ENCODE assay signal across 21 cellular contexts in genomic region chr14:72906879-72907278, GRCh38. TPM values are rescaled to one million over a fixed set of nuclear protein-coding genes. Genes with fewer than 3 reads are reported as not detected.
DNase-seq lines count a peak whose midpoint lies in the region; ATAC-seq, FAIRE-seq and TF ChIP-seq lines count a peak whose summit lies in the region.
"Had no signal": no experiment of that assay in that cellular context is flagged by ENCODE, and none has a peak within 500 bp of the region (broad histone marks: within the 10 kb centered on the region; RNA-seq: fewer than 3 reads in every experiment).

No MANE protein-coding gene starts in this region.

- BruUV-seq in IMR-90 (replicated peaks; lab: Mats Ljungman, UMichigan) (no TSS peak), K562 (replicated peaks; lab: Mats Ljungman, UMichigan) (no TSS peak)

- POLR2A ChIA-PET in IMR-90 (lab: Charles Lee; ENCODE audit: unreplicated experiment): no interaction called here
- POLR2A ChIA-PET in K562 (lab: Yijun Ruan, JAX): no interaction called here

- H3K9me1 ChIP-seq in IMR-90 (ENCODE audit: insufficient read depth, low read length) (peaks cover 11% of the 10 kb centered on the region; the same call in 1 of the 2 replicates), K562 (ENCODE audit: control insufficient read depth, insufficient read depth, low read length) (no peaks in the 10 kb centered on the region)

- FAIRE-seq in K562 (lab: Jason Lieb, UNC): no peak
- no peak for FAIRE-seq in pancreas (lab: Jason Lieb, UNC)

- peak overlapping the region; percentile 86 for H4K91ac ChIP-seq in IMR-90 (ENCODE audit: insufficient read depth, low read depth, low read length)

- TF ChIP-seq CTCF in IMR-90 (conservative IDR thresholded peaks at IDR 0.05; ENCODE audit: low read depth, low read length) (no peak), K562 (IDR thresholded peaks at IDR 0.05 in 2 of 3, conservative IDR thresholded peaks at IDR 0.05 in 1 of 3; ENCODE audit: insufficient read depth in 2 of 3, low read depth in 1 of 3, low read length in 3 of 3) (no peak), smooth muscle cell (IDR thresholded peaks at IDR 0.05; ENCODE audit: borderline replicate concordance, insufficient read depth, poor library complexity, severe bottlenecking) (no peak), pancreas (IDR thresholded peaks at IDR 0.05) (no peak)

- H3K27me3 Mint-ChIP-seq in T-helper 1 cell treated with Interleukin-12 subunit alpha and Interleukin-12 subunit beta and Interleukin-4 antibody, amounts not matched to agents 30 μg/mL and 1 μg/mL, for 36 hours (ENCODE audit: low read depth): peaks cover 19% of the 10 kb centered on the region

- no peaks in the 10 kb centered on the region for H3K9me3 Mint-ChIP-seq in T-helper 1 cell treated with Interleukin-12 subunit alpha and Interleukin-12 subunit beta and Interleukin-4 antibody, amounts not matched to agents 30 μg/mL and 1 μg/mL, for 36 hours
- H3K9me3 Mint-ChIP-seq: activated T-cell treated with anti-CD3 and anti-CD28 coated beads, Interleukin-2, amount 50 U/mL, for 4 hours; stimulated activated effector memory CD8-positive, alpha-beta T cell treated with anti-CD3 and anti-CD28 coated beads, Interleukin-12 subunit alpha, Interleukin-12 subunit beta, amount 100 ng/mL, for 72 hours; T-helper 2 cell treated with Interferon-gamma antibody and Interleukin-4, amounts not matched to agents 5 μg/mL and 100 μg/mL, for 36 hours had no signal

- H4K20me1 ChIP-seq in IMR-90 (ENCODE audit: insufficient read depth, low read length) (no peaks in the 10 kb centered on the region), K562 (replicated peaks; ENCODE audit: control insufficient read depth, insufficient read depth, low read length) (no peaks in the 10 kb centered on the region), smooth muscle cell (ENCODE audit: low read depth) (no peaks in the 10 kb centered on the region)

- H3K4ac ChIP-seq in IMR-90 (ENCODE audit: low read depth, low read length): peak overlapping the region; percentile 66

- peak overlapping the region; percentile 51 for H3K23ac ChIP-seq in IMR-90 (ENCODE audit: low read depth, low read length)

- TF ChIP-seq RAD21 in IMR-90 (IDR thresholded peaks at IDR 0.05; ENCODE audit: low read length) (no peak), K562 (CRISPR knock-in tag; conservative IDR thresholded peaks at IDR 0.05 in 1 of 2, IDR thresholded peaks at IDR 0.05 in 1 of 2) (no peak)

- H3K79me1 ChIP-seq in IMR-90 (ENCODE audit: low read depth in 1 of 2, low read length in 2 of 2): no peaks in the 10 kb centered on the region

- H2AK9ac ChIP-seq in IMR-90 (replicated peaks; ENCODE audit: low read depth, low read length, poor library complexity): peak overlapping the region; percentile 86

- no peaks in the 10 kb centered on the region for H3K9me3 ChIP-seq in IMR-90 (ENCODE audit: control insufficient read depth, insufficient read depth, low read length)
- H3K9me3 ChIP-seq in K562 (replicated peaks; ENCODE audit: control insufficient read depth, insufficient read depth, low read depth, low read length): no peaks in the 10 kb centered on the region
- H3K9me3 ChIP-seq in smooth muscle cell (replicated peaks; ENCODE audit: low read depth): no peaks in the 10 kb centered on the region
- no peaks in the 10 kb centered on the region for H3K9me3 ChIP-seq in pancreas
- H3K9me3 ChIP-seq: ovary, tibial artery had no signal

- CTCF ChIA-PET in IMR-90 (lab: Yijun Ruan, JAX) (interaction anchor here (3.7 kb wide), 1 partner anchor 391 kb away, joined by 60 read pairs; no protein-coding TSS in a partner anchor), K562 (lab: Yijun Ruan, JAX; ENCODE audit: low intra/inter-chr PET ratio) (interaction anchor here (0.6 kb wide), 1 partner anchor 240 kb away, joined by 3 read pairs; no protein-coding TSS in a partner anchor)

- peak overlapping the region; percentile 10 for H3K14ac ChIP-seq in IMR-90 (replicated peaks; ENCODE audit: low read depth, low read length)

- H3K27ac Mint-ChIP-seq in T-helper 1 cell treated with Interleukin-12 subunit alpha and Interleukin-12 subunit beta and Interleukin-4 antibody, amounts not matched to agents 30 μg/mL and 1 μg/mL, for 36 hours: peak overlapping the region; percentile 59
- H3K27ac Mint-ChIP-seq: stimulated activated effector memory CD8-positive, alpha-beta T cell treated with anti-CD3 and anti-CD28 coated beads, Interleukin-12 subunit alpha, Interleukin-12 subunit beta, amount 100 ng/mL, for 72 hours; T-helper 2 cell treated with Interferon-gamma antibody and Interleukin-4, amounts not matched to agents 5 μg/mL and 100 μg/mL, for 36 hours had no signal

- no peak for DNase-seq in T-helper 1 cell
- DNase-seq in IMR-90: no peak
- peak in 2 of 4 experiments; percentile 43 to 62 for DNase-seq in K562 (ENCODE audit: extremely low read depth in 1 of 4, low spot score in 3 of 4)
- DNase-seq in smooth muscle cell (lab: John Stamatoyannopoulos, UW; ENCODE audit: unreplicated experiment): no peak
- no peak for DNase-seq in posterior vena cava (ENCODE audit: low spot score)
- DNase-seq in pancreas: no peak
- DNase-seq in cortex of kidney (lab: John Stamatoyannopoulos, UW): no peak
- DNase-seq: 8988T; activated CD4-positive, alpha-beta T cell treated with anti-CD3 and anti-CD28 coated beads for 4 hours; activated T-cell treated with anti-CD3 and anti-CD28 coated beads, Interleukin-2, amount 50 U/mL, for 4 hours; caudate nucleus; NCI-H1105 treated with DMSO at 0.1 percent for 48 hours; NCI-H748 treated with DMSO at 0.1 percent for 48 hours; ovary; tibial artery had no signal

- no CpG with 5 or more reads among the region's 1 CpG for WGBS in IMR-90 (ENCODE audit: extremely low coverage in 2 of 2, insufficient read length in 1 of 2), 2 experiments
- 0% methylated on average over 1 of the region's 1 CpG for WGBS in K562 (ENCODE audit: insufficient coverage, low coverage, missing lambda C conversion rate)
- WGBS in smooth muscle cell (ENCODE audit: low lambda C conversion rate): 54% methylated on average over 1 of the region's 1 CpG
- 73 to 74% methylated on average over 1 of the region's 1 CpG for WGBS in pancreas, 2 donors

- in situ Hi-C loops in IMR-90 (cut with MboI; ENCODE audit: low sequenced_read_pairs) (loop anchor here (5.0 kb wide), 1 partner anchor 390 kb away; no protein-coding TSS in a partner anchor), K562 (cut with MboI) (loop anchor here (5.0 kb wide), 1 partner anchor 395 kb away; no protein-coding TSS in a partner anchor)

- ATAC-seq in IMR-90 (ENCODE audit: low read depth) (no peak), K562 (peak; percentile 80), pancreas (no peak)
- ATAC-seq: activated T-cell treated with anti-CD3 and anti-CD28 coated beads, Interleukin-2, amount 50 U/mL, for 4 hours; left lobe of liver; stimulated activated effector memory CD8-positive, alpha-beta T cell treated with anti-CD3 and anti-CD28 coated beads, Interleukin-12 subunit alpha, Interleukin-12 subunit beta, amount 100 ng/mL, for 72 hours had no signal

- H3K4me3 ChIP-seq in IMR-90 (ENCODE audit: insufficient read depth, low read depth, low read length) (no peak overlapping the region), K562 (no peak overlapping the region), smooth muscle cell (no peak overlapping the region), pancreas (no peak overlapping the region)
- H3K4me3 ChIP-seq: ovary, skin epidermis, tibial artery had no signal

- H3K4me1 ChIP-seq in IMR-90 (ENCODE audit: control insufficient read depth, insufficient read depth, low read length) (peaks cover 18% of the 10 kb centered on the region), K562 (replicated peaks in 1 of 2; ENCODE audit: control insufficient read depth in 2 of 2, insufficient read depth in 2 of 2, low read length in 2 of 2) (peaks cover 9 to 26% of the 10 kb centered on the region in 2 experiments), smooth muscle cell (ENCODE audit: low read depth) (peaks cover 10% of the 10 kb centered on the region), pancreas (peaks cover 0 to 6% (median 0%) of the 10 kb centered on the region in 3 donors)

- H2AFZ ChIP-seq in IMR-90 (replicated peaks; ENCODE audit: low read length, poor library complexity) (peak overlapping the region; percentile 0), K562 (ENCODE audit: low read depth, low read length) (peak overlapping the region; percentile 83), smooth muscle cell (ENCODE audit: low read depth) (no peak overlapping the region)

- peak overlapping the region; percentile 67 to 76; a peak in 3 of 4 replicates for H4K8ac ChIP-seq in IMR-90 (ENCODE audit: low read depth in 2 of 2, low read length in 2 of 2)

- peak overlapping the region; percentile 49 for H2BK5ac ChIP-seq in IMR-90 (ENCODE audit: low read depth, low read length, poor library complexity, severe bottlenecking)

- H3K4me3 Mint-ChIP-seq in T-helper 1 cell treated with Interleukin-12 subunit alpha and Interleukin-12 subunit beta and Interleukin-4 antibody, amounts not matched to agents 30 μg/mL and 1 μg/mL, for 36 hours: no peak overlapping the region
- H3K4me3 Mint-ChIP-seq: activated T-cell treated with anti-CD3 and anti-CD28 coated beads, Interleukin-2, amount 50 U/mL, for 4 hours; stimulated activated effector memory CD8-positive, alpha-beta T cell treated with anti-CD3 and anti-CD28 coated beads, Interleukin-12 subunit alpha, Interleukin-12 subunit beta, amount 100 ng/mL, for 72 hours; T-helper 2 cell treated with Interferon-gamma antibody and Interleukin-4, amounts not matched to agents 5 μg/mL and 100 μg/mL, for 36 hours had no signal

- peak overlapping the region; percentile 43; the same call in 1 of the 2 replicates for H3K56ac ChIP-seq in IMR-90 (ENCODE audit: extremely low read depth, insufficient read depth, low read length)

- H2BK120ac ChIP-seq in IMR-90 (ENCODE audit: low read depth, low read length): peak overlapping the region; percentile 91

- TF ChIP-seq POLR2A in IMR-90 (IDR thresholded peaks at IDR 0.05; ENCODE audit: low read depth, low read length) (no peak), K562 (conservative IDR thresholded peaks at IDR 0.05) (no peak)

- no peaks in the 10 kb centered on the region for H3K27me3 ChIP-seq in IMR-90 (ENCODE audit: control insufficient read depth, insufficient read depth, low read length)
- H3K27me3 ChIP-seq in K562 (ENCODE audit: control insufficient read depth in 2 of 2, insufficient read depth in 2 of 2, low read length in 2 of 2): no peaks in the 10 kb centered on the region
- no peaks in the 10 kb centered on the region for H3K27me3 ChIP-seq in smooth muscle cell (ENCODE audit: low read depth)
- H3K27me3 ChIP-seq in pancreas: no peaks in the 10 kb centered on the region
- H3K27me3 ChIP-seq: ovary, tibial artery had no signal

- dilution Hi-C loops in IMR-90 (cut with HindIII; ENCODE audit: low sequenced_read_pairs, unreplicated experiment): no loop called here

- peak overlapping the region; percentile 38; the same call in 1 of the 2 replicates for H3K18ac ChIP-seq in IMR-90 (ENCODE audit: low read depth, low read length)

- peak overlapping the region; percentile 74; the same call in 1 of the 2 replicates for H2AK5ac ChIP-seq in IMR-90 (ENCODE audit: low read depth, low read length)

- H2BK20ac ChIP-seq in IMR-90 (ENCODE audit: low read depth, low read length): peak overlapping the region; percentile 88

- H3K4me1 Mint-ChIP-seq in T-helper 1 cell treated with Interleukin-12 subunit alpha and Interleukin-12 subunit beta and Interleukin-4 antibody, amounts not matched to agents 30 μg/mL and 1 μg/mL, for 36 hours (ENCODE audit: low read depth): peaks cover 22% of the 10 kb centered on the region

- H3K36me3 Mint-ChIP-seq in T-helper 1 cell treated with Interleukin-12 subunit alpha and Interleukin-12 subunit beta and Interleukin-4 antibody, amounts not matched to agents 30 μg/mL and 1 μg/mL, for 36 hours (ENCODE audit: low read depth): no peaks in the 10 kb centered on the region
- H3K36me3 Mint-ChIP-seq: stimulated activated effector memory CD8-positive, alpha-beta T cell treated with anti-CD3 and anti-CD28 coated beads, Interleukin-12 subunit alpha, Interleukin-12 subunit beta, amount 100 ng/mL, for 72 hours had no signal

- peak overlapping the region; percentile 59; the same call in 1 of the 3 replicates for H2BK15ac ChIP-seq in IMR-90 (ENCODE audit: low read depth, low read length)

- H3K36me3 ChIP-seq in IMR-90 (ENCODE audit: control insufficient read depth, insufficient read depth, low read length): no peaks in the 10 kb centered on the region
- no peaks in the 10 kb centered on the region for H3K36me3 ChIP-seq in K562 (ENCODE audit: control insufficient read depth, insufficient read depth, low read length)
- H3K36me3 ChIP-seq in smooth muscle cell (ENCODE audit: low read depth): no peaks in the 10 kb centered on the region
- H3K36me3 ChIP-seq in pancreas: no peaks in the 10 kb centered on the region
- H3K36me3 ChIP-seq: ovary, tibial artery had no signal

- H4K5ac ChIP-seq in IMR-90 (ENCODE audit: low read depth, low read length): peak overlapping the region; percentile 52; the same call in 1 of the 2 replicates

- H3K9ac ChIP-seq in IMR-90 (ENCODE audit: low read depth, low read length) (no peak overlapping the region), K562 (ENCODE audit: insufficient read depth in 1 of 2, low read depth in 2 of 2, low read length in 2 of 2) (peak overlapping the region; percentile 65 to 82), smooth muscle cell (ENCODE audit: low read depth) (no peak overlapping the region)
- H3K9ac ChIP-seq: KMS-11 had no signal

- intact Hi-C loops in IMR-90 (cut with micrococcal nuclease): loop anchor here (5.0 kb wide), 1 partner anchor 240 kb away; no protein-coding TSS in a partner anchor
- intact Hi-C loops in K562 (cut with micrococcal nuclease): loop anchor here (10.0 kb wide), 1 partner anchor 172 kb away; no protein-coding TSS in a partner anchor
- intact Hi-C loops in posterior vena cava (cut with DNase I): loop anchor here in 1 of 2 donors (5.0 kb wide), 1 partner anchor 390 kb away; no protein-coding TSS in a partner anchor
- intact Hi-C loops in pancreas (cut with DNase I): loop anchor here in 1 of 3 donors (10.0 kb wide), 1 partner anchor 392 kb away; no protein-coding TSS in a partner anchor

- no peak for TF ChIP-seq EP300 in K562 (IDR thresholded peaks at IDR 0.05; ENCODE audit: low read length)

- H3K4me2 ChIP-seq in IMR-90 (ENCODE audit: low read depth, low read length) (no peak overlapping the region; the same call in 1 of the 2 replicates), K562 (ENCODE audit: insufficient read depth, low read length) (peak overlapping the region; percentile 53), smooth muscle cell (peak overlapping the region; percentile 63)
- H3K4me2 ChIP-seq: KMS-11 had no signal

- H3K27ac ChIP-seq in IMR-90 (ENCODE audit: insufficient read depth, low read length) (no peak overlapping the region), K562 (ENCODE audit: extremely low read depth, low read depth, low read length) (peak overlapping the region; percentile 92), smooth muscle cell (ENCODE audit: low read depth) (no peak overlapping the region), pancreas (no peak overlapping the region)
- H3K27ac ChIP-seq: KMS-11, ovary, skin epidermis had no signal

- peaks cover 20% of the 10 kb centered on the region for H3F3A ChIP-seq in smooth muscle cell (ENCODE audit: low read depth)

- H3K79me2 ChIP-seq in K562 (ENCODE audit: control insufficient read depth, insufficient read depth, low read length): no peaks in the 10 kb centered on the region
- no peaks in the 10 kb centered on the region for H3K79me2 ChIP-seq in smooth muscle cell (ENCODE audit: low read depth)

RNA-seq across cellular contexts. Expression of gene DPF3, which starts 13.0 kb away (rescaled TPM):
- total RNA-seq in IMR-90 (2012; rRNA removed) (32.8 and 48.9 TPM in 2 replicates), K562 (2014; rRNA removed) (1.0 and 4.9 TPM in 2 replicates), K562 (2014; rRNA removed; fragmentation: Illumina TruSeq; extraction: Trizol) (0.64 and 1.2 TPM in 2 replicates), K562 (2015; rRNA removed; fragmentation: Illumina TruSeq; extraction: Trizol) (1.3 and 2.1 TPM in 2 replicates), K562 (2021) (1.1 and 1.7 TPM in 2 replicates), smooth muscle cell (10.8 and 12.6 TPM in 2 replicates), posterior vena cava (under 1 TPM; 0.19 to 0.93 TPM), pancreas (1 to 10 TPM in 3 of 6 donors, under 1 TPM in 3; 0.14 to 1.3 (median 1.1) TPM)
- polyA plus RNA-seq in IMR-90 (2012; rRNA removed) (30.5 and 37.7 TPM in 2 replicates), K562 (2011; rRNA removed) (0.64 and 0.78 TPM in 2 replicates), K562 (2014; fragmentation: Illumina TruSeq; extraction: Trizol) (1.0 and 1.1 TPM in 2 replicates), K562 (2014; fragmentation: Nextera tagmentation; extraction: Ambion mirVana) (under 1 TPM; 0.21 to 0.25 TPM), K562 (2014; rRNA removed) (1.4 and 1.8 TPM in 2 replicates), smooth muscle cell (3.6 and 4.9 TPM in 2 replicates), pancreas (under 1 TPM; 0.46 to 0.77 TPM)
- polyA plus RNA-seq in IMR-90 (2012; cell fraction: cytosol; rRNA removed): 9.5 and 12.3 TPM in 2 replicates
- 70.5 and 136 TPM in 2 replicates for polyA plus RNA-seq in IMR-90 (2012; cell fraction: nucleus; rRNA removed; ENCODE audit: low replicate concordance)
- 6.6 TPM in 2 replicates for total RNA-seq in K562 (2011; cell fraction: chromatin; rRNA removed; ENCODE audit: low replicate concordance)
- 4.2 and 4.7 TPM in 2 replicates for total RNA-seq in K562 (2011; cell fraction: nucleolus; rRNA removed)
- 3.7 and 5.2 TPM in 2 replicates for total RNA-seq in K562 (2011; cell fraction: nucleoplasm; rRNA removed)
- polyA plus RNA-seq in K562 (2011; cell fraction: cytosol; rRNA removed): 0.37 and 0.38 TPM in 2 replicates
- 2.2 and 3.4 TPM in 2 replicates for polyA plus RNA-seq in K562 (2011; cell fraction: nucleus; rRNA removed)
- polyA plus RNA-seq in K562 (2012): 1.0 and 1.3 TPM in 2 replicates
- polyA minus RNA-seq in K562 (2011; rRNA and poly(A)+ RNA removed): 0.63 and 1.9 TPM in 2 replicates
- polyA minus RNA-seq in K562 (2011; cell fraction: cytosol; rRNA and poly(A)+ RNA removed): not detected in 2 replicates
- 3.1 and 3.9 TPM in 2 replicates for polyA minus RNA-seq in K562 (2011; cell fraction: nucleus; rRNA and poly(A)+ RNA removed)

RNA-seq across cellular contexts. Expression of gene DCAF4, which starts 19.4 kb away (rescaled TPM):
- total RNA-seq in IMR-90 (2012; rRNA removed) (24.7 and 29.4 TPM in 2 replicates), K562 (2014; rRNA removed) (21.4 and 31.3 TPM in 2 replicates), K562 (2014; rRNA removed; fragmentation: Illumina TruSeq; extraction: Trizol) (18.8 and 22.9 TPM in 2 replicates), K562 (2015; rRNA removed; fragmentation: Illumina TruSeq; extraction: Trizol) (19.6 and 20.4 TPM in 2 replicates), K562 (2021) (27.9 and 28.2 TPM in 2 replicates), smooth muscle cell (9.2 and 13.2 TPM in 2 replicates), posterior vena cava (10 to 100 TPM in 1 of 2 donors, 1 to 10 TPM in 1; 7.4 to 11.3 TPM), pancreas (10 to 100 TPM in 4 of 6 donors, 1 to 10 TPM in 2; 8.0 to 14.5 (median 12.2) TPM)
- polyA plus RNA-seq in IMR-90 (2012; rRNA removed) (22.8 and 28.8 TPM in 2 replicates), K562 (2011; rRNA removed) (26.9 and 31.8 TPM in 2 replicates), K562 (2014; fragmentation: Illumina TruSeq; extraction: Trizol) (40.3 and 49.2 TPM in 2 replicates), K562 (2014; fragmentation: Nextera tagmentation; extraction: Ambion mirVana) (1 to 10 TPM; 2.7 to 3.8 TPM), K562 (2014; rRNA removed) (27.9 and 34.6 TPM in 2 replicates), smooth muscle cell (7.6 and 8.2 TPM in 2 replicates), pancreas (10 to 100 TPM in 1 of 2 donors, 1 to 10 TPM in 1; 7.8 to 10.6 TPM)
- 12.6 and 23.5 TPM in 2 replicates for polyA plus RNA-seq in IMR-90 (2012; cell fraction: cytosol; rRNA removed)
- 35.2 and 102 TPM in 2 replicates for polyA plus RNA-seq in IMR-90 (2012; cell fraction: nucleus; rRNA removed; ENCODE audit: low replicate concordance)
- total RNA-seq in K562 (2011; cell fraction: chromatin; rRNA removed; ENCODE audit: low replicate concordance): 103 and 169 TPM in 2 replicates
- 82.0 and 90.8 TPM in 2 replicates for total RNA-seq in K562 (2011; cell fraction: nucleolus; rRNA removed)
- 65.7 and 81.0 TPM in 2 replicates for total RNA-seq in K562 (2011; cell fraction: nucleoplasm; rRNA removed)
- polyA plus RNA-seq in K562 (2011; cell fraction: cytosol; rRNA removed): 19.4 and 29.3 TPM in 2 replicates
- polyA plus RNA-seq in K562 (2011; cell fraction: nucleus; rRNA removed): 98.8 and 105 TPM in 2 replicates
- polyA plus RNA-seq in K562 (2012): 13.8 and 14.5 TPM in 2 replicates
- polyA minus RNA-seq in K562 (2011; rRNA and poly(A)+ RNA removed): 28.0 and 31.0 TPM in 2 replicates
- polyA minus RNA-seq in K562 (2011; cell fraction: cytosol; rRNA and poly(A)+ RNA removed): 6.0 and 10.9 TPM in 2 replicates
- 34.7 and 41.1 TPM in 2 replicates for polyA minus RNA-seq in K562 (2011; cell fraction: nucleus; rRNA and poly(A)+ RNA removed)

Comparison
In these comparisons a context has a peak if more than half of its experiments do, and no peak if none do; other contexts are left out.
1. H3K9ac ChIP-seq: peak in K562 (2 of 2); none in IMR-90 (single experiment) and smooth muscle cell (single experiment).